Comparison of ENCODE assay signal across 17 cellular contexts in the genomic region with DNA sequence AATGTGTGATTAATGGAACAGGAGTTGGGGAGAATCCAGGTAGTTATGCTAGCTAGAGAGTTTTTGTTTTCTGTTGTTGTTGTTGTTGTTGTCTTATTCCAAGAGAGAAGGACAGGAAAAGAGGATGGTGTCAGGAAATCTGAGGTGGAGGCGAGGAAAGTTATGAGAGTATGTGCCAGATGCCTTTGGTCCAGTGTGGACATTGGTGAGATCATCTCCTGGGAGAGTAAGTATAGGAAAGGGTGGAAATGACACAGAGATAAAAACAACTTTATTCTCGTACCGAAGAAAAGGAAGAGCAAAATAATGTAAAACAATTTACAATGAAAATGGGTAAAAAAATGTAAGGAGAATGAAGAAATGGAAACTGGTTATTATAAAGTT.
A peak's percentile ranks its signal among the peaks of the same experiment; 100 is the strongest.
DNase-seq lines count a peak whose midpoint lies in the region; ATAC-seq and TF ChIP-seq lines count a peak whose summit lies in the region.
"Had no signal": no experiment of that assay in that cellular context is flagged by ENCODE, and none has a peak within 500 bp of the region (broad histone marks: within the 10 kb centered on the region; RNA-seq: fewer than 3 reads in every experiment).

No MANE protein-coding gene starts in this region.

- H3K36me3 Mint-ChIP-seq in osteocyte (ENCODE audit: unreplicated experiment): no peaks in the 10 kb centered on the region
- H3K36me3 Mint-ChIP-seq: activated naive CD4-positive, alpha-beta T cell treated with anti-CD3 and anti-CD28 coated beads, Interleukin-2, amount 50 U/mL, for 24 hours; CD4-positive, CD25-positive, alpha-beta regulatory T cell; natural killer cell had no signal

- no peaks in the 10 kb centered on the region for H3K9me3 ChIP-seq in SJSA1 (replicated peaks)

- no peaks in the 10 kb centered on the region for H3K9me3 Mint-ChIP-seq in osteocyte (ENCODE audit: unreplicated experiment)

- peak overlapping the region; percentile 91 for H3K27ac ChIP-seq in SJSA1
- H3K27ac ChIP-seq: dorsolateral prefrontal cortex had no signal

- H3K36me3 ChIP-seq in SJSA1: no peaks in the 10 kb centered on the region

- TF ChIP-seq CTCF in osteocyte (IDR thresholded peaks at IDR 0.05): no peak

- H3K4me3 ChIP-seq in SJSA1: no peak overlapping the region
- H3K4me3 ChIP-seq: dorsolateral prefrontal cortex had no signal

- H3K27me3 Mint-ChIP-seq in osteocyte (ENCODE audit: unreplicated experiment): no peaks in the 10 kb centered on the region
- H3K27me3 Mint-ChIP-seq: activated naive CD4-positive, alpha-beta T cell treated with anti-CD3 and anti-CD28 coated beads, Interleukin-2, amount 50 U/mL, for 24 hours; CD4-positive, CD25-positive, alpha-beta regulatory T cell had no signal

- no peak overlapping the region for H3K4me3 Mint-ChIP-seq in osteocyte (ENCODE audit: unreplicated experiment)
- H3K4me3 Mint-ChIP-seq: activated naive CD4-positive, alpha-beta T cell treated with anti-CD3 and anti-CD28 coated beads, Interleukin-2, amount 50 U/mL, for 24 hours; CD4-positive, CD25-positive, alpha-beta regulatory T cell; natural killer cell had no signal

- peak; percentile 83 for DNase-seq in ELR (ENCODE audit: low read depth)
- DNase-seq in SJSA1 (ENCODE audit: low read depth in 1 of 2, low spot score in 2 of 2): peak in 1 of 2 experiments; percentile 61
- peak; percentile 60 for DNase-seq in fibroblast of gingiva (ENCODE audit: low read depth)
- DNase-seq in osteocyte (ENCODE audit: extremely low spot score, unreplicated experiment): no peak
- no peak for DNase-seq in activated T-cell treated with anti-CD3 and anti-CD28 coated beads, Interleukin-2, amount 50 U/mL, for 1 hour
- DNase-seq: CD4-positive, CD25-positive, alpha-beta regulatory T cell; dorsolateral prefrontal cortex; head of caudate nucleus; left colon; natural killer cell; NCI-H1436 treated with DMSO at 0.1 percent for 48 hours; NCI-H774 had no signal

- peaks cover 62% of the 10 kb centered on the region for H3K4me1 ChIP-seq in SJSA1 (replicated peaks)

- ATAC-seq in HG03039 (IDR thresholded peaks at IDR 0.05; ENCODE audit: unreplicated experiment) (no peak), HG02571 (IDR thresholded peaks at IDR 0.05; ENCODE audit: unreplicated experiment) (no peak), GM18502 (IDR thresholded peaks at IDR 0.05; ENCODE audit: poor library complexity, unreplicated experiment) (no peak)
- ATAC-seq: left colon, natural killer cell, sciatic nerve had no signal

- H3K27me3 ChIP-seq in SJSA1 (replicated peaks): no peaks in the 10 kb centered on the region

- peaks cover 63% of the 10 kb centered on the region for H3K4me1 Mint-ChIP-seq in osteocyte (ENCODE audit: unreplicated experiment)
- H3K4me1 Mint-ChIP-seq: activated naive CD4-positive, alpha-beta T cell treated with anti-CD3 and anti-CD28 coated beads, Interleukin-2, amount 50 U/mL, for 24 hours; CD4-positive, CD25-positive, alpha-beta regulatory T cell; natural killer cell had no signal

- H3K27ac Mint-ChIP-seq in osteocyte (ENCODE audit: unreplicated experiment): peak overlapping the region; percentile 79
- H3K27ac Mint-ChIP-seq: activated naive CD4-positive, alpha-beta T cell treated with anti-CD3 and anti-CD28 coated beads, Interleukin-2, amount 50 U/mL, for 24 hours; CD4-positive, CD25-positive, alpha-beta regulatory T cell; natural killer cell had no signal

Comparison
In these comparisons a context has a peak if more than half of its experiments do, and no peak if none do; other contexts are left out.
1. DNase-seq: peak in ELR (single experiment) and fibroblast of gingiva (single experiment); none in osteocyte (single experiment) and activated T-cell treated with anti-CD3 and anti-CD28 coated beads, Interleukin-2, amount 50 U/mL, for 1 hour (single experiment).